1 cellular context compared by ENCODE assay signal in the genomic region with DNA sequence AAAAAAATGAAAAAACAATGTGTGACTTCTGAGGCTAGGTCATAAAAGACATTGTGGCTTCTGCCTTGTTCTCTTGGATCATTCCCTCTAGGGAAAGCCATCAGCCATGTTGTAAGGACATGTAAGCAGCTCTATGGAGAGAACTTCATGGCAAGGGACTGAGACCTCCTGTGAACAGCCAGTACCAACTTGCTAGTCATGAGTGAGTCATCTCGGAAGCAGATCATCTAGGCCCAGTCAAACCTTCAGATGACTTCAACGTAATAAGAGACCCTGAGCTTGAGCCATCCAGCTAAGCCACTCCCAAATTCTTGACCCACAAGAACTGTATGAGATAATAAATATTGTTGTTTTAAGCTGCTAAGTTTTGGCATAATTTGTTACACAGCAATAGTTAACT.
TF ChIP-seq lines count a peak whose summit lies in the region.

No MANE protein-coding gene starts in this region.

TF ChIP-seq in IMR-90, 13 proteins besides CTCF, POLR2A, EP300 and RAD21:
- peak; percentile 63 for TF ChIP-seq FOS (IDR thresholded peaks at IDR 0.05; ENCODE audit: low read depth, low read length)
- TF ChIP-seq SMC3 (IDR thresholded peaks at IDR 0.05; ENCODE audit: low read depth, low read length): no peak
